ENCODE assay signal across 12 cellular contexts in the genomic region with DNA sequence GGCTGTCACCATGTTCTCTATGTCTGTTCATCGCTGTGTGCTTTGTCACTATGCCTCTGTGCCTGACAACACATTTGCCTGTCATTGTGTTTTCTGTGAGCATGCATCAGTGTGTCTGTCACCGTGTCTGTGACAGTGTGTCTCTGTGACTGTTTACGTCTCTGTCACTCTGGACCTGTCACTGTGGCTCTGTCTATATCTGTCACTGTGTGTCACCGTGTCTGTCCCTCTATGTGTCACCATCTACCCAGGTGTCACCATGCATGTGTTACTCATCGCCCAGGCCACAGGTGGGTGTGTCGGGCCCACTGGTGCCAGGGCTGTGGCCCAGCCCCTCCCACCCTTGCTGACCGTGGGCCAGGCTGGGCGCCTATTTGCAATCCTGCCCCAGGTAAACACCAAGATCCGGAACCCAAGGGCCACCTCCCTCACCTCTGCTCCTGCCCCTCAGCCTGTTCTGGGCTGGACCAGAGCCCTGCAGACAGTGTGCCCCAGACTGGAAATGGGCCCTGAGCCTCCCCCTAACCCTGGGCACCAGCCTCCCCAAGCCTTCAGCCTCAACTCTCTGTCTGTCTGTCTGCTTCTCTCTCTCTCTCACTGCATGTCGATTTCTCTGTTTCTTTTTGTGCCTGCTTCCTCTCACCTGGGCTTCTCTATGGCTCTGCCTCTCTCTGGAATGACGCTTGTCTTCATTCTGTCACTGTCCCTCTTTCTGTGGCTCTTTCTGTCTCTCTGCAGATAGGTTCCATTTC. TPM values are rescaled to one million over a fixed set of nuclear protein-coding genes. Genes with fewer than 3 reads are reported as not detected.
DNase-seq lines count a peak whose midpoint lies in the region; ATAC-seq lines count a peak whose summit lies in the region.
"Had no signal": no experiment of that assay in that cellular context is flagged by ENCODE, and none has a peak within 500 bp of the region (broad histone marks: within the 10 kb centered on the region; RNA-seq: fewer than 3 reads in every experiment).

No MANE protein-coding gene starts in this region.

- ATAC-seq in natural killer cell treated with Interleukin-12 subunit alpha and Interleukin-12 subunit beta and Interleukin-15 and Interleukin-18, amount 100 ng/mL, for 72 hours, result peak in 1 of 2 donors; percentile 49
- ATAC-seq in GM18502 (IDR thresholded peaks at IDR 0.05; ENCODE audit: poor library complexity, unreplicated experiment) (no peak), sciatic nerve (no peak)

- peaks cover 10% of the 10 kb centered on the region for H3K27me3 Mint-ChIP-seq in activated T-helper 2 cell treated with anti-CD3 and anti-CD28 coated beads, Interferon-gamma antibody, Interleukin-2, Interleukin-4, amounts not matched to agents 10 μg/mL and 5 μg/mL and 100 μg/mL, durations not matched to agents 14 hours and 24 hours and 36 hours (ENCODE audit: low read depth)
- peaks cover 18 to 19% of the 10 kb centered on the region in 2 donors for H3K27me3 Mint-ChIP-seq in natural killer cell treated with Interleukin-12 subunit alpha and Interleukin-12 subunit beta and Interleukin-15 and Interleukin-18, amount 100 ng/mL, for 72 hours

- H3K9me3 Mint-ChIP-seq in activated T-helper 2 cell treated with anti-CD3 and anti-CD28 coated beads, Interferon-gamma antibody, Interleukin-2, Interleukin-4, amounts not matched to agents 10 μg/mL and 5 μg/mL and 100 μg/mL, durations not matched to agents 14 hours and 24 hours and 36 hours, result no peaks in the 10 kb centered on the region
- no peaks in the 10 kb centered on the region for H3K9me3 Mint-ChIP-seq in natural killer cell treated with Interleukin-12 subunit alpha and Interleukin-12 subunit beta and Interleukin-15 and Interleukin-18, amount 100 ng/mL, for 72 hours
- H3K9me3 Mint-ChIP-seq: HFFc6 had no signal

- DNase-seq in DMS53 treated with DMSO at 0.1 percent for 48 hours (lab: John Stamatoyannopoulos, UW; ENCODE audit: unreplicated experiment) (peak; percentile 68), sciatic nerve (ENCODE audit: low spot score) (no peak), NCI-H526 treated with DMSO at 0.1 percent for 48 hours (lab: John Stamatoyannopoulos, UW) (no peak)
- DNase-seq in activated T-helper 2 cell treated with anti-CD3 and anti-CD28 coated beads, Interferon-gamma antibody, Interleukin-2, Interleukin-4, amounts not matched to agents 10 μg/mL and 5 μg/mL and 100 μg/mL, durations not matched to agents 14 hours and 24 hours and 36 hours (ENCODE audit: low spot score), result no peak
- DNase-seq in natural killer cell treated with Interleukin-12 subunit alpha and Interleukin-12 subunit beta and Interleukin-15 and Interleukin-18, amount 100 ng/mL, for 72 hours (ENCODE audit: low spot score), result no peak
- DNase-seq: activated CD4-positive, CD25-positive, alpha-beta regulatory T cell; foreskin melanocyte; HFFc6; stimulated activated CD4-positive, alpha-beta T cell treated with anti-CD3 and anti-CD28 coated beads, Interleukin-2, amount 100 ng/mL, for 48 hours; uterus had no signal

- H3K4me1 Mint-ChIP-seq in activated T-helper 2 cell treated with anti-CD3 and anti-CD28 coated beads, Interferon-gamma antibody, Interleukin-2, Interleukin-4, amounts not matched to agents 10 μg/mL and 5 μg/mL and 100 μg/mL, durations not matched to agents 14 hours and 24 hours and 36 hours (ENCODE audit: low read depth), result peaks cover 27% of the 10 kb centered on the region
- peaks cover 22 to 27% of the 10 kb centered on the region in 2 donors for H3K4me1 Mint-ChIP-seq in natural killer cell treated with Interleukin-12 subunit alpha and Interleukin-12 subunit beta and Interleukin-15 and Interleukin-18, amount 100 ng/mL, for 72 hours (ENCODE audit: low read depth in 2 of 2)

- no peak overlapping the region for H3K4me3 Mint-ChIP-seq in activated T-helper 2 cell treated with anti-CD3 and anti-CD28 coated beads, Interferon-gamma antibody, Interleukin-2, Interleukin-4, amounts not matched to agents 10 μg/mL and 5 μg/mL and 100 μg/mL, durations not matched to agents 14 hours and 24 hours and 36 hours (ENCODE audit: low read depth)
- H3K4me3 Mint-ChIP-seq in natural killer cell treated with Interleukin-12 subunit alpha and Interleukin-12 subunit beta and Interleukin-15 and Interleukin-18, amount 100 ng/mL, for 72 hours, result peak overlapping the region; percentile 8
- H3K4me3 Mint-ChIP-seq: brain, HFFc6 had no signal

- peaks cover under 1% of the 10 kb centered on the region for H3K36me3 Mint-ChIP-seq in activated T-helper 2 cell treated with anti-CD3 and anti-CD28 coated beads, Interferon-gamma antibody, Interleukin-2, Interleukin-4, amounts not matched to agents 10 μg/mL and 5 μg/mL and 100 μg/mL, durations not matched to agents 14 hours and 24 hours and 36 hours (ENCODE audit: low read depth)
- no peaks in the 10 kb centered on the region for H3K36me3 Mint-ChIP-seq in natural killer cell treated with Interleukin-12 subunit alpha and Interleukin-12 subunit beta and Interleukin-15 and Interleukin-18, amount 100 ng/mL, for 72 hours

- intact Hi-C loops in activated T-helper 2 cell treated with anti-CD3 and anti-CD28 coated beads, Interferon-gamma antibody, Interleukin-2, Interleukin-4, amounts not matched to agents 10 μg/mL and 5 μg/mL and 100 μg/mL, durations not matched to agents 14 hours and 24 hours and 36 hours (cut with micrococcal nuclease), result no loop called here
- intact Hi-C loops in sciatic nerve (cut with DNase I), result no loop called here

- H3K27ac Mint-ChIP-seq in activated T-helper 2 cell treated with anti-CD3 and anti-CD28 coated beads, Interferon-gamma antibody, Interleukin-2, Interleukin-4, amounts not matched to agents 10 μg/mL and 5 μg/mL and 100 μg/mL, durations not matched to agents 14 hours and 24 hours and 36 hours, result peak overlapping the region; percentile 50
- H3K27ac Mint-ChIP-seq in natural killer cell treated with Interleukin-12 subunit alpha and Interleukin-12 subunit beta and Interleukin-15 and Interleukin-18, amount 100 ng/mL, for 72 hours, result peak overlapping the region in 1 of 2 donors; percentile 8
- H3K27ac Mint-ChIP-seq: HFFc6 had no signal

RNA-seq across cellular contexts. Expression of a gene that starts 7.7 kb away (rescaled TPM):
- total RNA-seq in activated T-helper 2 cell treated with anti-CD3 and anti-CD28 coated beads, Interferon-gamma antibody, Interleukin-2, Interleukin-4, amounts not matched to agents 10 μg/mL and 5 μg/mL and 100 μg/mL, durations not matched to agents 14 hours and 24 hours and 36 hours, result 15.7 and 17.1 TPM in 2 replicates
- total RNA-seq in natural killer cell treated with Interleukin-12 subunit alpha and Interleukin-12 subunit beta and Interleukin-15 and Interleukin-18, amount 100 ng/mL, for 72 hours, result 10 to 100 TPM; 14.5 to 18.2 TPM
- 21.0 TPM for total RNA-seq in sciatic nerve

RNA-seq across cellular contexts. Expression of a gene that starts 14.1 kb away (rescaled TPM):
- total RNA-seq in activated T-helper 2 cell treated with anti-CD3 and anti-CD28 coated beads, Interferon-gamma antibody, Interleukin-2, Interleukin-4, amounts not matched to agents 10 μg/mL and 5 μg/mL and 100 μg/mL, durations not matched to agents 14 hours and 24 hours and 36 hours, result 0.37 and 0.60 TPM in 2 replicates
- total RNA-seq in natural killer cell treated with Interleukin-12 subunit alpha and Interleukin-12 subunit beta and Interleukin-15 and Interleukin-18, amount 100 ng/mL, for 72 hours, result under 1 TPM in 1 of 2 donors, not detected in 1; 0.19 TPM
- not detected for total RNA-seq in sciatic nerve
- total RNA-seq: HFFc6, uterus had no signal

RNA-seq across cellular contexts. Expression of a gene that starts 15.3 kb away (rescaled TPM):
- 121 and 131 TPM in 2 replicates for total RNA-seq in activated T-helper 2 cell treated with anti-CD3 and anti-CD28 coated beads, Interferon-gamma antibody, Interleukin-2, Interleukin-4, amounts not matched to agents 10 μg/mL and 5 μg/mL and 100 μg/mL, durations not matched to agents 14 hours and 24 hours and 36 hours
- total RNA-seq in natural killer cell treated with Interleukin-12 subunit alpha and Interleukin-12 subunit beta and Interleukin-15 and Interleukin-18, amount 100 ng/mL, for 72 hours, result 100 to 1,000 TPM; 107 to 217 TPM
- total RNA-seq in sciatic nerve, result 60.9 TPM

RNA-seq across cellular contexts. Expression of a gene that starts 24.2 kb away (rescaled TPM):
- total RNA-seq in activated T-helper 2 cell treated with anti-CD3 and anti-CD28 coated beads, Interferon-gamma antibody, Interleukin-2, Interleukin-4, amounts not matched to agents 10 μg/mL and 5 μg/mL and 100 μg/mL, durations not matched to agents 14 hours and 24 hours and 36 hours, result 7.3 and 8.6 TPM in 2 replicates
- 10 to 100 TPM; 10.6 to 14.9 TPM for total RNA-seq in natural killer cell treated with Interleukin-12 subunit alpha and Interleukin-12 subunit beta and Interleukin-15 and Interleukin-18, amount 100 ng/mL, for 72 hours
- 8.6 TPM for total RNA-seq in sciatic nerve

RNA-seq across cellular contexts. Expression of a gene that starts 36.4 kb away (rescaled TPM):
- total RNA-seq in activated T-helper 2 cell treated with anti-CD3 and anti-CD28 coated beads, Interferon-gamma antibody, Interleukin-2, Interleukin-4, amounts not matched to agents 10 μg/mL and 5 μg/mL and 100 μg/mL, durations not matched to agents 14 hours and 24 hours and 36 hours, result not detected in 2 replicates
- not detected for total RNA-seq in natural killer cell treated with Interleukin-12 subunit alpha and Interleukin-12 subunit beta and Interleukin-15 and Interleukin-18, amount 100 ng/mL, for 72 hours
- total RNA-seq in sciatic nerve, result not detected
- total RNA-seq: HFFc6, uterus had no signal
